In the genomic region with DNA sequence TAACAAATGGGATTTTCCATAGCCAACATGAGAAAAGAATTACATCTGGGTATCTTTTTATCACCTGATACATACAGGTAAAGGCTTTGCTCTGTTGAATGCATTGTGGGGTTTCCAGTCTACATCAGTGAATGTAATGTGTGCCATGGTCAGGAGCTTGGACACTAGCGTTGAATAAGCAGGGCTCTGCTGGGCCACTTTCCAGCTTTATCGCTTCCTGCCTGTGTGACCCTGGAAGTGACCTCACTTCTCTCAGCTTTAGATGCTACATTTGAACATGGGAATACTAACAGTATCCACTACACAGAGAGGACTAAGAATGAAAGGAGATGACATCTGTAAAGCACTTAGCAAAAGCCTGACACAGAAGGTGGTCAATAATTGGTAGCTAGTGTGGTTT, we compare ENCODE assay signal across 22 cellular contexts.
"Had no signal": no experiment of that assay in that cellular context is flagged by ENCODE, and none has a peak within 500 bp of the region (broad histone marks: within the 10 kb centered on the region; RNA-seq: fewer than 3 reads in every experiment).

No MANE protein-coding gene starts in this region.

- H3K27ac ChIP-seq: ascending aorta, body of pancreas, SJCRH30, VCaP had no signal

- H3K27me3 ChIP-seq: ascending aorta, body of pancreas, SJCRH30 had no signal

- H3K9me3 ChIP-seq: ascending aorta, body of pancreas had no signal

- H3K4me3 ChIP-seq: ascending aorta, body of pancreas, K562, SJCRH30 had no signal

- ATAC-seq: activated CD8-positive, alpha-beta T cell treated with anti-CD3 and anti-CD28 coated beads for 36 hours; body of pancreas; K562 had no signal

- H3K4me1 ChIP-seq: ascending aorta, body of pancreas, SJCRH30 had no signal

- DNase-seq: activated CD4-positive, alpha-beta T cell treated with anti-CD3 and anti-CD28 coated beads, Interleukin-2, amount 50 U/mL, for 1 hour; activated CD4-positive, CD25-positive, alpha-beta regulatory T cell; activated CD8-positive, alpha-beta memory T cell treated with anti-CD3 and anti-CD28 coated beads, Interleukin-2, amount 50 U/mL, for 48 hours; activated CD8-positive, alpha-beta T cell treated with anti-CD3 and anti-CD28 coated beads for 36 hours; activated naive CD4-positive, alpha-beta T cell; activated T-cell treated with anti-CD3 and anti-CD28 coated beads, Interleukin-2, amount 50 U/mL, for 1 hour; amniotic stem cell; body of pancreas; Kasumi-1; NCI-H146; NCI-H1930; NCI-H2171; NCI-H2227 treated with DMSO at 0.1 percent for 48 hours; NCI-H510A; NCI-H526 treated with DMSO at 0.1 percent for 48 hours; NCI-H82; SJCRH30; SK-N-SH; T-helper 1 cell had no signal
